ENCODE assay signal across 23 cellular contexts in the genomic region with DNA sequence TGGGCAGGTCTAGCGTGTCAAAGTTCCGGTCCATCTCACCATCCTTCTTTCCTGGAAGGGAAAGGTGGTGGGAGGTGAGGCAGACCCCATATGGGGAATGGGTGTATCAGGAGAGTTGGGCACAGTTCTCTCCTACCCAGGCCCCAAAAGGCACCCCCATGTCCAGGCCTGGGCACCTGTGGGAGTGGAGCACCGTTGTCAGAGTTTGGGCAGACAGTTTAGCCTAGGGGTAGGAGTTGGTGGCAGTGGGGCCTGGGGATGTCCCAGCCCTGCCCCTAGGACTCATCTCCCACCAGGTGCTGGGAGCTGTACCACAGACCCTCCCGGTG. TPM values are rescaled to one million over a fixed set of nuclear protein-coding genes. Genes with fewer than 3 reads are reported as not detected.
DNase-seq lines count a peak whose midpoint lies in the region; ATAC-seq and TF ChIP-seq lines count a peak whose summit lies in the region.
"Had no signal": no experiment of that assay in that cellular context is flagged by ENCODE, and none has a peak within 500 bp of the region (broad histone marks: within the 10 kb centered on the region; RNA-seq: fewer than 3 reads in every experiment).

No MANE protein-coding gene starts in this region.

- no peaks in the 10 kb centered on the region for H3K9me3 Mint-ChIP-seq in neural crest cell
- H3K9me3 Mint-ChIP-seq: CD4-positive, CD25-positive, alpha-beta regulatory T cell; central memory CD8-positive, alpha-beta T cell had no signal

- H3K27ac ChIP-seq in C4-2B (peak overlapping the region; percentile 2; the same call in 1 of the 2 replicates), cingulate gyrus (ENCODE audit: low read depth, low read length) (peak overlapping the region; percentile 74)
- H3K27ac ChIP-seq: hepatocyte, upper lobe of right lung had no signal

- H3K27me3 Mint-ChIP-seq in neural crest cell (ENCODE audit: low read depth) = peaks cover 8% of the 10 kb centered on the region
- H3K27me3 Mint-ChIP-seq: CD4-positive, CD25-positive, alpha-beta regulatory T cell; central memory CD8-positive, alpha-beta T cell had no signal

- H3K36me3 Mint-ChIP-seq in neural crest cell (ENCODE audit: low read depth) = peaks cover 10% of the 10 kb centered on the region
- H3K36me3 Mint-ChIP-seq: CD4-positive, CD25-positive, alpha-beta regulatory T cell had no signal

- ATAC-seq in GM18511 (IDR thresholded peaks at IDR 0.05; ENCODE audit: unreplicated experiment) (no peak), HG03342 (IDR thresholded peaks at IDR 0.05; ENCODE audit: unreplicated experiment) (no peak)
- ATAC-seq: upper lobe of right lung had no signal

- peak overlapping the region; percentile 80 for H3K27ac Mint-ChIP-seq in neural crest cell (ENCODE audit: unreplicated experiment)

- H3K27me3 ChIP-seq in NT2/D1 (ENCODE audit: insufficient read depth, insufficient read length) = no peaks in the 10 kb centered on the region
- H3K27me3 ChIP-seq: hepatocyte, spleen, upper lobe of right lung had no signal

- no peak overlapping the region for H3K4me3 Mint-ChIP-seq in neural crest cell
- H3K4me3 Mint-ChIP-seq: CD4-positive, CD25-positive, alpha-beta regulatory T cell; central memory CD8-positive, alpha-beta T cell had no signal

- H3K4me1 Mint-ChIP-seq in neural crest cell = peaks cover 18% of the 10 kb centered on the region

- peak overlapping the region; percentile 3 for H3K9ac ChIP-seq in NT2/D1 (ENCODE audit: insufficient read length, low read depth)

- H3K9me3 ChIP-seq in NT2/D1 (ENCODE audit: insufficient read depth, low read length) = no peaks in the 10 kb centered on the region
- H3K9me3 ChIP-seq: HAP-1, spleen, upper lobe of right lung had no signal

- TF ChIP-seq CTCF in C4-2B (conservative IDR thresholded peaks at IDR 0.05) (no peak), neural crest cell (conservative IDR thresholded peaks at IDR 0.05) (no peak)

- DNase-seq in NT2/D1 (ENCODE audit: low read depth, low spot score) (no peak), neural crest cell (ENCODE audit: low read depth, low spot score) (no peak), SK-N-DZ (ENCODE audit: low spot score) (no peak)
- DNase-seq in stimulated activated CD4-positive, alpha-beta T cell treated with anti-CD3 and anti-CD28 coated beads, Interleukin-1b, Interleukin-23, amount 100 ng/mL, for 48 hours = no peak
- DNase-seq: activated CD4-positive, alpha-beta T cell treated with anti-CD3 and anti-CD28 coated beads for 1 hour; activated naive CD4-positive, alpha-beta T cell treated with Interleukin-2 at 50 U/mL for 16 hours; activated T-cell treated with anti-CD3 and anti-CD28 coated beads, Interleukin-2, amount 50 U/mL, for 1 hour; amygdala; CD4-positive, CD25-positive, alpha-beta regulatory T cell; foreskin melanocyte; MV-4-11; NCI-H187 treated with DMSO at 0.1 percent for 48 hours; NCI-H2227 treated with DMSO at 0.1 percent for 48 hours; Right ventricle myocardium superior; spleen; upper lobe of right lung had no signal

- H3K4me1 ChIP-seq in NT2/D1 (ENCODE audit: insufficient read depth, insufficient read length) = peaks cover 13% of the 10 kb centered on the region
- H3K4me1 ChIP-seq: HAP-1 had no signal

- no peak overlapping the region for H3K4me3 ChIP-seq in NT2/D1 (ENCODE audit: insufficient read length, low read depth)
- H3K4me3 ChIP-seq: HAP-1, hepatocyte, spleen, upper lobe of right lung had no signal

- H3K36me3 ChIP-seq in NT2/D1 (ENCODE audit: insufficient read depth, insufficient read length, low read length) = peaks cover 67% of the 10 kb centered on the region

RNA-seq across cellular contexts. Expression of a gene that starts 34.1 kb away (rescaled TPM):
- total RNA-seq in neural crest cell = 21.7 and 22.2 TPM in 2 replicates
- 25.9 and 26.6 TPM in 2 replicates for polyA plus RNA-seq in SK-N-DZ (2014; cell fraction: cytosol; rRNA removed)
- polyA plus RNA-seq in SK-N-DZ (2014; cell fraction: nucleus; rRNA removed) = 58.9 and 60.3 TPM in 2 replicates

RNA-seq across cellular contexts. Expression of a gene that starts 34.1 kb away (rescaled TPM):
- total RNA-seq in neural crest cell = 70.9 and 86.4 TPM in 2 replicates
- polyA plus RNA-seq in SK-N-DZ (2014; cell fraction: cytosol; rRNA removed) = 130 TPM in 2 replicates
- 79.0 and 109 TPM in 2 replicates for polyA plus RNA-seq in SK-N-DZ (2014; cell fraction: nucleus; rRNA removed)

RNA-seq across cellular contexts. Expression of a gene that starts 41.0 kb away (rescaled TPM):
- 93.5 and 105 TPM in 2 replicates for total RNA-seq in neural crest cell
- 77.9 and 81.0 TPM in 2 replicates for polyA plus RNA-seq in SK-N-DZ (2014; cell fraction: cytosol; rRNA removed)
- polyA plus RNA-seq in SK-N-DZ (2014; cell fraction: nucleus; rRNA removed) = 488 and 524 TPM in 2 replicates

RNA-seq across cellular contexts. Expression of a gene that starts 45.2 kb away (rescaled TPM):
- 12.8 and 13.4 TPM in 2 replicates for total RNA-seq in neural crest cell
- 18.5 and 19.8 TPM in 2 replicates for polyA plus RNA-seq in SK-N-DZ (2014; cell fraction: cytosol; rRNA removed)
- 14.9 and 19.5 TPM in 2 replicates for polyA plus RNA-seq in SK-N-DZ (2014; cell fraction: nucleus; rRNA removed)
